ENCODE assay signal across 8 cellular contexts in genomic region chr5:131496400-131496713, GRCh38.
A peak's percentile ranks its signal among the peaks of the same experiment; 100 is the strongest.
DNase-seq lines count a peak whose midpoint lies in the region; ATAC-seq, FAIRE-seq and TF ChIP-seq lines count a peak whose summit lies in the region.

No MANE protein-coding gene starts in this region.

- in situ Hi-C loops in HepG2 (cut with HindIII; ENCODE audit: extremely low pct_ligation_motif_present, low pct_unique_long_range_greater_than_20kb) = no loop called here

- no peaks in the 10 kb centered on the region for H3K79me2 ChIP-seq in HepG2 (ENCODE audit: insufficient read depth, low read length)

- H3K4me1 ChIP-seq in liver (ENCODE audit: control insufficient read depth in 4 of 4, insufficient read depth in 4 of 4, low read length in 3 of 4) (peaks cover 0 to 24% (median 12%) of the 10 kb centered on the region in 4 donors), HepG2 (ENCODE audit: insufficient read depth, low read length) (peaks cover 32% of the 10 kb centered on the region)

- no peaks in the 10 kb centered on the region for H4K20me1 ChIP-seq in HepG2 (ENCODE audit: insufficient read depth, low read length)

- H3K36me3 ChIP-seq in liver (ENCODE audit: control insufficient read depth in 4 of 4, insufficient read depth in 3 of 4, low read depth in 1 of 4, low read length in 3 of 4) (peaks cover 0 to 2% (median under 1%) of the 10 kb centered on the region in 4 donors), HepG2 (replicated peaks in 1 of 2; ENCODE audit: control insufficient read depth in 1 of 2, insufficient read depth in 2 of 2, low read length in 2 of 2) (peaks cover 15 to 29% of the 10 kb centered on the region in 2 experiments)

- no peaks in the 10 kb centered on the region for H3K27me3 Mint-ChIP-seq in type B pancreatic cell

- H3K4me3 ChIP-seq in liver (ENCODE audit: low read depth in 1 of 3, low read length in 3 of 3) (peak overlapping the region in 2 of 3 donors; percentile 12 to 39), HepG2 (replicated peaks in 1 of 3; ENCODE audit: insufficient read depth in 1 of 3, low read depth in 2 of 3, low read length in 3 of 3) (no peak overlapping the region)

- no peaks in the 10 kb centered on the region for H3K9me3 ChIP-seq in liver (ENCODE audit: control insufficient read depth in 4 of 4, low read length in 3 of 4)
- no peaks in the 10 kb centered on the region for H3K9me3 ChIP-seq in HepG2 (ENCODE audit: low read length)

- peaks cover 28% of the 10 kb centered on the region for H3K36me3 Mint-ChIP-seq in type B pancreatic cell

- TF ChIP-seq RAD21 in liver (IDR thresholded peaks at IDR 0.05) (peak; percentile 59 to 68), HepG2 (CRISPR knock-in tag; IDR thresholded peaks at IDR 0.05) (no peak)

- no peak overlapping the region for H3K4me2 ChIP-seq in HepG2 (ENCODE audit: low read depth, low read length)

- CTCF ChIA-PET in HepG2 (lab: Yijun Ruan, JAX; ENCODE audit: low intra/inter-chr PET ratio, low total read pairs) = no interaction called here

- intact Hi-C loops in HepG2 (cut with micrococcal nuclease; ENCODE audit: unreplicated experiment) = no loop called here

- no peak for TF ChIP-seq POLR2A in HepG2 (IDR thresholded peaks at IDR 0.05; ENCODE audit: insufficient read depth in 1 of 2, low read depth in 2 of 2, low read length in 2 of 2)

- no peaks in the 10 kb centered on the region for H3K27me3 ChIP-seq in liver (ENCODE audit: control insufficient read depth in 4 of 4, insufficient read depth in 4 of 4, low read length in 3 of 4)
- no peaks in the 10 kb centered on the region for H3K27me3 ChIP-seq in HepG2 (ENCODE audit: control insufficient read depth in 1 of 2, insufficient read depth in 2 of 2, low read length in 2 of 2)

- H3K27ac Mint-ChIP-seq in type B pancreatic cell = peak overlapping the region; percentile 53

- WGBS in liver = 29% methylated on average over 1 of the region's 1 CpG
- 96% methylated on average over 1 of the region's 1 CpG for WGBS in HepG2 (ENCODE audit: low lambda C conversion rate)

- FAIRE-seq in HepG2 (lab: Jason Lieb, UNC) = no peak

- peak; percentile 46 for TF ChIP-seq CTCF in liver (IDR thresholded peaks at IDR 0.05; ENCODE audit: low read depth, low read length, missing input control)
- no peak for TF ChIP-seq CTCF in HepG2 (CRISPR knock-in tag; IDR thresholded peaks at IDR 0.05)
- no peak for TF ChIP-seq CTCF in type B pancreatic cell (conservative IDR thresholded peaks at IDR 0.05)

- peak overlapping the region in 1 of 2 donors; percentile 47 for H3K9ac ChIP-seq in liver (ENCODE audit: low read depth in 1 of 2, low read length in 2 of 2)
- H3K9ac ChIP-seq in HepG2 (ENCODE audit: insufficient read depth, low read depth, low read length) = no peak overlapping the region

- H3K27ac ChIP-seq in liver (ENCODE audit: low read depth in 1 of 2, low read length in 2 of 2) (peak overlapping the region; percentile 17 to 27), HepG2 (ENCODE audit: extremely low read length, insufficient read depth, low read length) (no peak overlapping the region)

- H3K4me1 Mint-ChIP-seq in type B pancreatic cell (ENCODE audit: unreplicated experiment) = peaks cover 4% of the 10 kb centered on the region

- BruUV-seq in HepG2 (replicated peaks; lab: Mats Ljungman, UMichigan) = no TSS peak

- H3K4me3 Mint-ChIP-seq in type B pancreatic cell = no peak overlapping the region

- DNase-seq in HepG2 (ENCODE audit: low spot score) (no peak), NCI-H1930 (lab: John Stamatoyannopoulos, UW) (peak; percentile 9 to 42), type B pancreatic cell (ENCODE audit: extremely low spot score, unreplicated experiment) (no peak), NCI-H1417 (lab: John Stamatoyannopoulos, UW) (no peak), NCI-H2196 treated with DMSO at 0.1 percent for 48 hours (lab: John Stamatoyannopoulos, UW; ENCODE audit: unreplicated experiment) (no peak), GM03348 (ENCODE audit: low spot score) (no peak)

- TF ChIP-seq EP300 in HepG2 (IDR thresholded peaks at IDR 0.05; ENCODE audit: low read depth in 2 of 2, low read length in 2 of 2) = no peak
- no peak for TF ChIP-seq EP300 in HepG2 (CRISPR knock-in tag; IDR thresholded peaks at IDR 0.05; ENCODE audit: borderline replicate concordance)

- H2AFZ ChIP-seq in HepG2 (ENCODE audit: low read length) = no peak overlapping the region

- ATAC-seq in HepG2 = no peak
- peak; percentile 96 for ATAC-seq in HG02678 (IDR thresholded peaks at IDR 0.05; ENCODE audit: unreplicated experiment)

- POLR2A ChIA-PET in HepG2 (lab: Yijun Ruan, JAX) = no interaction called here

- H3K9me3 Mint-ChIP-seq in type B pancreatic cell = no peaks in the 10 kb centered on the region

TF ChIP-seq in liver, 16 proteins besides CTCF, POLR2A, EP300 and RAD21 (continues in another document):
- no peak for TF ChIP-seq FOXA2 (IDR thresholded peaks at IDR 0.05)
- TF ChIP-seq RXRA (IDR thresholded peaks at IDR 0.05) = no peak
- no peak for TF ChIP-seq GABPA (IDR thresholded peaks at IDR 0.05 in 1 of 2, conservative IDR thresholded peaks at IDR 0.05 in 1 of 2)
- TF ChIP-seq TAF1 (conservative IDR thresholded peaks at IDR 0.05) = no peak
- TF ChIP-seq, protein P1, sequence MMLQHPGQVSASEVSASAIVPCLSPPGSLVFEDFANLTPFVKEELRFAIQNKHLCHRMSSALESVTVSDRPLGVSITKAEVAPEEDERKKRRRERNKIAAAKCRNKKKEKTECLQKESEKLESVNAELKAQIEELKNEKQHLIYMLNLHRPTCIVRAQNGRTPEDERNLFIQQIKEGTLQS (IDR thresholded peaks at IDR 0.05) = no peak
- TF ChIP-seq HNF4A (conservative IDR thresholded peaks at IDR 0.05) = no peak
- no peak for TF ChIP-seq HNF4G (IDR thresholded peaks at IDR 0.05)
- TF ChIP-seq, protein P2, sequence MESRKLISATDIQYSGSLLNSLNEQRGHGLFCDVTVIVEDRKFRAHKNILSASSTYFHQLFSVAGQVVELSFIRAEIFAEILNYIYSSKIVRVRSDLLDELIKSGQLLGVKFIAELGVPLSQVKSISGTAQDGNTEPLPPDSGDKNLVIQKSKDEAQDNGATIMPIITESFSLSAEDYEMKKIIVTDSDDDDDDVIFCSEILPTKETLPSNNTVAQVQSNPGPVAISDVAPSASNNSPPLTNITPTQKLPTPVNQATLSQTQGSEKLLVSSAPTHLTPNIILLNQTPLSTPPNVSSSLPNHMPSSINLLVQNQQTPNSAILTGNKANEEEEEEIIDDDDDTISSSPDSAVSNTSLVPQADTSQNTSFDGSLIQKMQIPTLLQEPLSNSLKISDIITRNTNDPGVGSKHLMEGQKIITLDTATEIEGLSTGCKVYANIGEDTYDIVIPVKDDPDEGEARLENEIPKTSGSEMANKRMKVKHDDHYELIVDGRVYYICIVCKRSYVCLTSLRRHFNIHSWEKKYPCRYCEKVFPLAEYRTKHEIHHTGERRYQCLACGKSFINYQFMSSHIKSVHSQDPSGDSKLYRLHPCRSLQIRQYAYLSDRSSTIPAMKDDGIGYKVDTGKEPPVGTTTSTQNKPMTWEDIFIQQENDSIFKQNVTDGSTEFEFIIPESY (IDR thresholded peaks at IDR 0.05) = no peak
- TF ChIP-seq NR2F2 (IDR thresholded peaks at IDR 0.05) = no peak
- no peak for TF ChIP-seq EGR1 (IDR thresholded peaks at IDR 0.05; ENCODE audit: low read depth in 2 of 2)

TF ChIP-seq in HepG2, 621 proteins besides CTCF, POLR2A, EP300 and RAD21:
- no peak for TF ChIP-seq ZNF737 (CRISPR knock-in tag; IDR thresholded peaks at IDR 0.05; ENCODE audit: borderline replicate concordance)
- TF ChIP-seq, protein P3, sequence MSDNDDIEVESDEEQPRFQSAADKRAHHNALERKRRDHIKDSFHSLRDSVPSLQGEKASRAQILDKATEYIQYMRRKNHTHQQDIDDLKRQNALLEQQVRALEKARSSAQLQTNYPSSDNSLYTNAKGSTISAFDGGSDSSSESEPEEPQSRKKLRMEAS (IDR thresholded peaks at IDR 0.05) = no peak
- no peak for TF ChIP-seq ATF7-NPFF (CRISPR knock-in tag; IDR thresholded peaks at IDR 0.05; ENCODE audit: low read depth)

Comparison
In these comparisons a context has a peak if more than half of its experiments do, and no peak if none do; other contexts are left out.
1. H3K4me3 ChIP-seq: peak in liver (2 of 3); none in HepG2 (0 of 3).
2. DNase-seq: peak in NCI-H1930 (2 of 2); none in HepG2 (single experiment), type B pancreatic cell (single experiment), NCI-H1417 (0 of 3), NCI-H2196 treated with DMSO at 0.1 percent for 48 hours (single experiment) and GM03348 (single experiment).